8 cellular contexts compared by ENCODE assay signal in the genomic region with DNA sequence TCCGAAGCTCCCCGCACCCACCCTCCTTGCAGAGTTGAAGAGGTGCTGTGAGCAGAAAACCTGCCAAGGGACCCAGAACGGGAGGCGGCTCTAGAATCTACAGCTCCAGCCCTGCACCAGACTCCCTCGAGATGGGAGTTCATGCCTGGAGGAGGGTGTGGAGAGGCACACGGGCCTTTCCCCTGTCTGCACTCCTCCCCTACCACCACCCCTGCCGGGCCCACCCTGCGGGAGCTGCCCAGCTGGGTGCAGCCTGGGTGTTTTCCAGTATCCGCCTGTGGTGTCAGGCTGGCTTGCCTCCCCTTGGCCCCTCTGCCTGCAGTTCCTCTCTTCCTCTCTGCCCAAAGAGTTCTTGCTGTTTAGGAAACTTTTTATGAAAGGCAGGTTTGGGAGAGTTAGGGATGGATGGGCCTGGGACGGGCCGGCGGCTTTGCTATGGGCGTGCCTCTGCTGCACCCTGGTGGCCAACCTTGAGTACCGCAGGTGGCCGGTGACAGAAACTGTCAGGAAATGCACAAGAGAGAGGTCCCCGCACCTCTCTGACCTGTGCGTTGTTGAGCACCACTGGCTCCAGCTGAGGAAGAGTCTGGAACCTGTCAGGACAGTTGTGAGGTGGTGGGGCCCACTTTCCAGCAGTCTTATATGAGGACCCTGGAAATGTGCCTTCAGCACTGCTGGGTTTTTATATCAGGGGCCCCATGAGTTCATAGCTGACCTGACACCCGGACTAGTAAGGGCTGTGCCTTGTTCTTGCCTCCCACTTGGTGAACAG.
DNase-seq lines count a peak whose midpoint lies in the region; ATAC-seq, FAIRE-seq and TF ChIP-seq lines count a peak whose summit lies in the region.

No MANE protein-coding gene starts in this region.

- dilution Hi-C loops in IMR-90 (cut with HindIII; ENCODE audit: low sequenced_read_pairs, unreplicated experiment), result no loop called here

- in situ Hi-C loops in IMR-90 (cut with MboI; ENCODE audit: low sequenced_read_pairs), result loop anchor here (5.0 kb wide), 2 partner anchors 68 to 168 kb away; no protein-coding TSS in a partner anchor

- H2BK15ac ChIP-seq in IMR-90 (ENCODE audit: low read depth, low read length), result no peak overlapping the region

- ATAC-seq in IMR-90 (ENCODE audit: low read depth) (peak; percentile 87), SK-N-SH treated with all-trans-retinoic acid at 6 μM for 48 hours (peak; percentile 86), HG02840 (IDR thresholded peaks at IDR 0.05; ENCODE audit: low FRiP score, unreplicated experiment) (no peak)

- no peak overlapping the region for H2BK20ac ChIP-seq in IMR-90 (ENCODE audit: low read depth, low read length)

- intact Hi-C loops in IMR-90 (cut with micrococcal nuclease), result loop anchor here (1.0 kb wide), 2 partner anchors 65 to 164 kb away; no protein-coding TSS in a partner anchor
- intact Hi-C loops in head of caudate nucleus (cut with DNase I), result loop anchor here (2.0 kb wide), 2 partner anchors 64 to 162 kb away; no protein-coding TSS in a partner anchor
- intact Hi-C loops in posterior vena cava (cut with DNase I), result loop anchor here (1.0 to 2.0 kb wide), 3 partner anchors 64 to 166 kb away; no protein-coding TSS in a partner anchor

- H3K14ac ChIP-seq in IMR-90 (replicated peaks; ENCODE audit: low read depth, low read length), result no peak overlapping the region

- DNase-seq in GM06990 (ENCODE audit: extremely low read depth, insufficient read length), result peak; percentile 56
- peak; percentile 68 for DNase-seq in IMR-90
- DNase-seq in activated naive CD4-positive, alpha-beta T cell treated with anti-CD3 and anti-CD28 coated beads, Interleukin-2, amount 50 U/mL, for 16 hours, result peak; percentile 74
- peak; percentile 50 to 92 (median 82) for DNase-seq in head of caudate nucleus
- peak; percentile 93 for DNase-seq in posterior vena cava (ENCODE audit: low spot score)
- peak; percentile 91 for DNase-seq in urothelium cell line (ENCODE audit: low spot score)

- H3K4me1 ChIP-seq in IMR-90 (ENCODE audit: control insufficient read depth, insufficient read depth, low read length), result peaks cover 3% of the 10 kb centered on the region; the same call in 1 of the 2 replicates

- peak overlapping the region; percentile 55; the same call in 1 of the 2 replicates for H3K4ac ChIP-seq in IMR-90 (ENCODE audit: low read depth, low read length)

- CTCF ChIA-PET in IMR-90 (lab: Yijun Ruan, JAX), result interaction anchor here (0.5 to 1.3 kb wide), 8 partner anchors 9 to 483 kb away, joined by 3 to 4 read pairs (median 3); no protein-coding TSS in a partner anchor

- H2BK120ac ChIP-seq in IMR-90 (ENCODE audit: low read depth, low read length), result no peak overlapping the region

- POLR2A ChIA-PET in IMR-90 (lab: Charles Lee; ENCODE audit: unreplicated experiment), result no interaction called here

- H3K9ac ChIP-seq in IMR-90 (ENCODE audit: low read depth, low read length), result no peak overlapping the region

- BruUV-seq in IMR-90 (replicated peaks; lab: Mats Ljungman, UMichigan), result no TSS peak

- no peaks in the 10 kb centered on the region for H3K9me3 ChIP-seq in IMR-90 (ENCODE audit: control insufficient read depth, insufficient read depth, low read length)

- H3K9me1 ChIP-seq in IMR-90 (ENCODE audit: insufficient read depth, low read length), result no peaks in the 10 kb centered on the region

- H2BK5ac ChIP-seq in IMR-90 (ENCODE audit: low read depth, low read length, poor library complexity, severe bottlenecking), result no peak overlapping the region

- peak overlapping the region; percentile 40 for H2AFZ ChIP-seq in IMR-90 (replicated peaks; ENCODE audit: low read length, poor library complexity)

- H3K79me1 ChIP-seq in IMR-90 (ENCODE audit: low read depth in 1 of 2, low read length in 2 of 2), result peaks cover 0 to 57% of the 10 kb centered on the region in 2 experiments; a peak in 3 of 4 replicates

- WGBS in IMR-90 (ENCODE audit: extremely low coverage in 2 of 2, insufficient read length in 1 of 2), 2 experiments, result 3% methylated on average over 7 of the region's 18 CpGs; no CpG with 5 or more reads in 1 of the 2 experiments

- peak overlapping the region in 1 of 2 experiments; percentile 57; a peak in 1 of 4 replicates for H4K8ac ChIP-seq in IMR-90 (ENCODE audit: low read depth in 2 of 2, low read length in 2 of 2)

- H3K27ac ChIP-seq in IMR-90 (ENCODE audit: insufficient read depth, low read length), result no peak overlapping the region

- no peak overlapping the region for H3K18ac ChIP-seq in IMR-90 (ENCODE audit: low read depth, low read length)

- TF ChIP-seq CTCF in GM06990 (IDR thresholded peaks at IDR 0.05; ENCODE audit: insufficient read depth, low read length, poor library complexity, severe bottlenecking) (peak; percentile 92), IMR-90 (conservative IDR thresholded peaks at IDR 0.05; ENCODE audit: low read depth, low read length) (peak; percentile 85)

- no peak overlapping the region for H4K91ac ChIP-seq in IMR-90 (ENCODE audit: insufficient read depth, low read depth, low read length)

- peak overlapping the region; percentile 60 for H2AK9ac ChIP-seq in IMR-90 (replicated peaks; ENCODE audit: low read depth, low read length, poor library complexity)

- no peak overlapping the region for H4K5ac ChIP-seq in IMR-90 (ENCODE audit: low read depth, low read length)

- no peak overlapping the region for H3K23ac ChIP-seq in IMR-90 (ENCODE audit: low read depth, low read length)

- TF ChIP-seq RAD21 in IMR-90 (IDR thresholded peaks at IDR 0.05; ENCODE audit: low read length), result peak; percentile 94

- H3K4me3 ChIP-seq in GM06990 (replicated peaks; ENCODE audit: low read depth, low read length) (no peak overlapping the region), IMR-90 (ENCODE audit: insufficient read depth, low read depth, low read length) (no peak overlapping the region)

- H3K36me3 ChIP-seq in GM06990 (ENCODE audit: control insufficient read depth, insufficient read depth, low read length) (peaks cover 61% of the 10 kb centered on the region), IMR-90 (ENCODE audit: control insufficient read depth, insufficient read depth, low read length) (peaks cover 84% of the 10 kb centered on the region)

- FAIRE-seq in urothelium cell line (lab: Jason Lieb, UNC), result peak; percentile 71

- H3K4me2 ChIP-seq in IMR-90 (ENCODE audit: low read depth, low read length), result no peak overlapping the region

- H3K56ac ChIP-seq in IMR-90 (ENCODE audit: extremely low read depth, insufficient read depth, low read length), result no peak overlapping the region

- TF ChIP-seq POLR2A in IMR-90 (IDR thresholded peaks at IDR 0.05; ENCODE audit: low read depth, low read length), result no peak

- H3K27me3 ChIP-seq in GM06990 (replicated peaks; ENCODE audit: control insufficient read depth, insufficient read depth, low read length), result no peaks in the 10 kb centered on the region
- no peaks in the 10 kb centered on the region for H3K27me3 ChIP-seq in IMR-90 (ENCODE audit: control insufficient read depth, insufficient read depth, low read length)

- peak overlapping the region; percentile 44; the same call in 1 of the 2 replicates for H2AK5ac ChIP-seq in IMR-90 (ENCODE audit: low read depth, low read length)

- peaks cover 50% of the 10 kb centered on the region for H4K20me1 ChIP-seq in IMR-90 (ENCODE audit: insufficient read depth, low read length)

TF ChIP-seq in IMR-90, 13 proteins besides CTCF, POLR2A, EP300 and RAD21 (continues in another document):
- 0 out of 2 replicates have a peak, but pooled peaks have one; percentile 30 for TF ChIP-seq MXI1 (IDR thresholded peaks at IDR 0.05; ENCODE audit: borderline replicate concordance, low read depth, low read length)
- TF ChIP-seq SMC3 (IDR thresholded peaks at IDR 0.05; ENCODE audit: low read depth, low read length), result peak; percentile 96
- TF ChIP-seq BHLHE40 (IDR thresholded peaks at IDR 0.05; ENCODE audit: low read depth, low read length), result peak; percentile 29; the same call in 1 of the 2 replicates
- TF ChIP-seq, protein P1, sequence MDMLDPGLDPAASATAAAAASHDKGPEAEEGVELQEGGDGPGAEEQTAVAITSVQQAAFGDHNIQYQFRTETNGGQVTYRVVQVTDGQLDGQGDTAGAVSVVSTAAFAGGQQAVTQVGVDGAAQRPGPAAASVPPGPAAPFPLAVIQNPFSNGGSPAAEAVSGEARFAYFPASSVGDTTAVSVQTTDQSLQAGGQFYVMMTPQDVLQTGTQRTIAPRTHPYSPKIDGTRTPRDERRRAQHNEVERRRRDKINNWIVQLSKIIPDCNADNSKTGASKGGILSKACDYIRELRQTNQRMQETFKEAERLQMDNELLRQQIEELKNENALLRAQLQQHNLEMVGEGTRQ (IDR thresholded peaks at IDR 0.05; ENCODE audit: low read depth, low read length), result no peak

TF ChIP-seq in SK-N-SH treated with all-trans-retinoic acid at 6 μM for 48 hours, 23 proteins besides CTCF, POLR2A, EP300 and RAD21:
- TF ChIP-seq ZNF565 (CRISPR knock-in tag; conservative IDR thresholded peaks at IDR 0.05; ENCODE audit: low read depth) (no peak), SNAI2 (CRISPR knock-in tag; IDR thresholded peaks at IDR 0.05) (0 out of 2 replicates have a peak, but pooled peaks have one; percentile 34), ZNF8 (CRISPR knock-in tag; IDR thresholded peaks at IDR 0.05) (no peak), ZNF70 (CRISPR knock-in tag; IDR thresholded peaks at IDR 0.05) (no peak), ARNTL (CRISPR knock-in tag; IDR thresholded peaks at IDR 0.05; ENCODE audit: borderline replicate concordance, low read depth) (no peak), BACH2 (CRISPR knock-in tag; IDR thresholded peaks at IDR 0.05; ENCODE audit: borderline replicate concordance) (no peak), ZFP3 (CRISPR knock-in tag; IDR thresholded peaks at IDR 0.05) (no peak)
- TF ChIP-seq, protein P2, sequence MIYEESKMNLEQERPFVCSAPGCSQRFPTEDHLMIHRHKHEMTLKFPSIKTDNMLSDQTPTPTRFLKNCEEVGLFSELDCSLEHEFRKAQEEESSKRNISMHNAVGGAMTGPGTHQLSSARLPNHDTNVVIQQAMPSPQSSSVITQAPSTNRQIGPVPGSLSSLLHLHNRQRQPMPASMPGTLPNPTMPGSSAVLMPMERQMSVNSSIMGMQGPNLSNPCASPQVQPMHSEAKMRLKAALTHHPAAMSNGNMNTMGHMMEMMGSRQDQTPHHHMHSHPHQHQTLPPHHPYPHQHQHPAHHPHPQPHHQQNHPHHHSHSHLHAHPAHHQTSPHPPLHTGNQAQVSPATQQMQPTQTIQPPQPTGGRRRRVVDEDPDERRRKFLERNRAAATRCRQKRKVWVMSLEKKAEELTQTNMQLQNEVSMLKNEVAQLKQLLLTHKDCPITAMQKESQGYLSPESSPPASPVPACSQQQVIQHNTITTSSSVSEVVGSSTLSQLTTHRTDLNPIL (CRISPR knock-in tag; IDR thresholded peaks at IDR 0.05; ENCODE audit: low read depth), result no peak
